Comparison of ENCODE assay signal across 8 cellular contexts in genomic region chr5:59276277-59276647, GRCh38.
DNase-seq lines count a peak whose midpoint lies in the region; ATAC-seq, FAIRE-seq and TF ChIP-seq lines count a peak whose summit lies in the region.

No MANE protein-coding gene starts in this region.

- peak overlapping the region; percentile 22 for H3K4me3 ChIP-seq in cardiac muscle cell
- H3K4me3 ChIP-seq in fibroblast of pulmonary artery (replicated peaks; ENCODE audit: low read depth, low read length), result peak overlapping the region; percentile 59
- peak overlapping the region; percentile 35 to 42 for H3K4me3 ChIP-seq in uterus

- H3K27me3 ChIP-seq in cardiac muscle cell (no peaks in the 10 kb centered on the region), uterus (no peaks in the 10 kb centered on the region)

- H3K4me1 Mint-ChIP-seq in neural crest cell, result peaks cover 31% of the 10 kb centered on the region
- peaks cover 17% of the 10 kb centered on the region for H3K4me1 Mint-ChIP-seq in activated T-cell treated with anti-CD3 and anti-CD28 coated beads, Interleukin-2, amount 50 U/mL, for 24 hours (ENCODE audit: low read depth)

- H3K27ac ChIP-seq in cardiac muscle cell (peak overlapping the region; percentile 90), uterus (peak overlapping the region; percentile 66 to 82)

- H3K27ac Mint-ChIP-seq in neural crest cell (ENCODE audit: unreplicated experiment), result no peak overlapping the region
- no peak overlapping the region for H3K27ac Mint-ChIP-seq in activated T-cell treated with anti-CD3 and anti-CD28 coated beads, Interleukin-2, amount 50 U/mL, for 24 hours

- intact Hi-C loops in cardiac septum (cut with DNase I) (loop anchor here (1.0 to 5.0 kb wide), 3 partner anchors 39 to 53 kb away; no protein-coding TSS in a partner anchor), uterus (cut with DNase I; ENCODE audit: low total_unique reads) (no loop called here)

- FAIRE-seq in GM19239 (lab: Jason Lieb, UNC), result no peak

- TF ChIP-seq POLR2A in uterus (IDR thresholded peaks at IDR 0.05), result no peak

- peaks cover 23% of the 10 kb centered on the region for H3K4me1 ChIP-seq in cardiac muscle cell (ENCODE audit: low read depth)
- no peaks in the 10 kb centered on the region for H3K4me1 ChIP-seq in uterus

- no peaks in the 10 kb centered on the region for H3K9me3 ChIP-seq in cardiac muscle cell (ENCODE audit: low read depth)
- no peaks in the 10 kb centered on the region for H3K9me3 ChIP-seq in uterus

- H3K36me3 ChIP-seq in cardiac muscle cell, result no peaks in the 10 kb centered on the region
- no peaks in the 10 kb centered on the region for H3K36me3 ChIP-seq in uterus

- ATAC-seq in HG02870 (IDR thresholded peaks at IDR 0.05; ENCODE audit: unreplicated experiment), result no peak

- no peak for DNase-seq in cardiac muscle cell (ENCODE audit: low read depth in 1 of 2, low spot score in 1 of 2)
- DNase-seq in cardiac septum (ENCODE audit: low spot score), result no peak
- DNase-seq in fibroblast of pulmonary artery (ENCODE audit: low read depth), result no peak
- no peak for DNase-seq in neural crest cell (ENCODE audit: low read depth, low spot score)
- DNase-seq in uterus, result no peak
- DNase-seq in GM19239 (ENCODE audit: insufficient read length, low spot score), result no peak
- no peak for DNase-seq in activated T-cell treated with anti-CD3 and anti-CD28 coated beads, Interleukin-2, amount 50 U/mL, for 24 hours

- H3K4me3 Mint-ChIP-seq in neural crest cell, result peak overlapping the region; percentile 85
- H3K4me3 Mint-ChIP-seq in activated T-cell treated with anti-CD3 and anti-CD28 coated beads, Interleukin-2, amount 50 U/mL, for 24 hours, result no peak overlapping the region

- no peak for TF ChIP-seq CTCF in cardiac muscle cell (IDR thresholded peaks at IDR 0.05; ENCODE audit: low read depth, low read length)
- no peak for TF ChIP-seq CTCF in fibroblast of pulmonary artery (IDR thresholded peaks at IDR 0.05; ENCODE audit: low read length, missing control alignments)
- no peak for TF ChIP-seq CTCF in neural crest cell (conservative IDR thresholded peaks at IDR 0.05)
- TF ChIP-seq CTCF in uterus (IDR thresholded peaks at IDR 0.05), result no peak

- H3K27me3 Mint-ChIP-seq in neural crest cell (ENCODE audit: low read depth), result no peaks in the 10 kb centered on the region
- H3K27me3 Mint-ChIP-seq in activated T-cell treated with anti-CD3 and anti-CD28 coated beads, Interleukin-2, amount 50 U/mL, for 24 hours, result peaks cover 26% of the 10 kb centered on the region

- no peaks in the 10 kb centered on the region for H3K9me3 Mint-ChIP-seq in neural crest cell
- H3K9me3 Mint-ChIP-seq in activated T-cell treated with anti-CD3 and anti-CD28 coated beads, Interleukin-2, amount 50 U/mL, for 24 hours, result no peaks in the 10 kb centered on the region

- H3K36me3 Mint-ChIP-seq in neural crest cell (ENCODE audit: low read depth), result no peaks in the 10 kb centered on the region
- no peaks in the 10 kb centered on the region for H3K36me3 Mint-ChIP-seq in activated T-cell treated with anti-CD3 and anti-CD28 coated beads, Interleukin-2, amount 50 U/mL, for 24 hours (ENCODE audit: low read depth)
